Comparison of ENCODE assay signal across 8 cellular contexts in genomic region chr5:157253547-157253946, GRCh38. TPM values are rescaled to one million over a fixed set of nuclear protein-coding genes. Genes with fewer than 3 reads are reported as not detected.
DNase-seq lines count a peak whose midpoint lies in the region; ATAC-seq, FAIRE-seq and TF ChIP-seq lines count a peak whose summit lies in the region.
"Had no signal": no experiment of that assay in that cellular context is flagged by ENCODE, and none has a peak within 500 bp of the region (broad histone marks: within the 10 kb centered on the region; RNA-seq: fewer than 3 reads in every experiment).

No MANE protein-coding gene starts in this region.

- peak overlapping the region; percentile 37 for H3K4me3 ChIP-seq in DOHH2 (ENCODE audit: low read length)
- no peak overlapping the region for H3K4me3 ChIP-seq in mammary epithelial cell (replicated peaks in 1 of 3; ENCODE audit: insufficient read depth in 1 of 3, low read depth in 2 of 3, low read length in 3 of 3)
- no peak overlapping the region for H3K4me3 ChIP-seq in kidney (ENCODE audit: low read length in 2 of 2)

- H3K4me1 ChIP-seq in DOHH2 (ENCODE audit: control insufficient read depth, low read length) = peaks cover 13% of the 10 kb centered on the region
- H3K4me1 ChIP-seq in mammary epithelial cell (ENCODE audit: insufficient read depth, low read length) = no peaks in the 10 kb centered on the region
- H3K4me1 ChIP-seq in kidney (ENCODE audit: control insufficient read depth in 1 of 2, insufficient read depth in 1 of 2, low read depth in 1 of 2, low read length in 2 of 2) = no peaks in the 10 kb centered on the region

- H4K20me1 ChIP-seq in DOHH2 (ENCODE audit: control insufficient read depth, insufficient read depth, low read depth, low read length) (no peaks in the 10 kb centered on the region), mammary epithelial cell (ENCODE audit: insufficient read depth, low read length) (no peaks in the 10 kb centered on the region)

- dilution Hi-C loops in mammary epithelial cell (cut with HindIII; ENCODE audit: low sequenced_read_pairs) = no loop called here

- H3K36me3 ChIP-seq in DOHH2 (ENCODE audit: control insufficient read depth, low read length) = no peaks in the 10 kb centered on the region
- H3K36me3 ChIP-seq in mammary epithelial cell (ENCODE audit: insufficient read depth, low read length) = no peaks in the 10 kb centered on the region
- H3K36me3 ChIP-seq in kidney (ENCODE audit: control insufficient read depth in 1 of 2, insufficient read depth in 2 of 2, low read length in 2 of 2) = no peaks in the 10 kb centered on the region

- WGBS in mammary epithelial cell (ENCODE audit: low coverage, missing lambda C conversion rate) = 0% methylated on average over 2 of the region's 2 CpGs

- H3K9me3 ChIP-seq in DOHH2 (ENCODE audit: control insufficient read depth, insufficient read depth, low read length) (no peaks in the 10 kb centered on the region), mammary epithelial cell (replicated peaks; ENCODE audit: insufficient read depth, low read length) (no peaks in the 10 kb centered on the region), kidney (ENCODE audit: control insufficient read depth in 1 of 2, low read length in 2 of 2) (no peaks in the 10 kb centered on the region)

- H3K4me2 ChIP-seq in DOHH2 (ENCODE audit: low read length) (peak overlapping the region; percentile 58), mammary epithelial cell (ENCODE audit: insufficient read depth, low read depth, low read length) (no peak overlapping the region)

- DNase-seq in GM19238 (ENCODE audit: insufficient read length, low spot score) (peak; percentile 19), NOMO-1 treated with DMSO at 0.1 percent for 48 hours (lab: John Stamatoyannopoulos, UW; ENCODE audit: unreplicated experiment) (peak; percentile 50), mammary epithelial cell (peak; percentile 29), kidney (no peak), superior temporal gyrus (ENCODE audit: extremely low spot score) (peak; percentile 86)

- intact Hi-C loops in mammary epithelial cell (cut with micrococcal nuclease) = loop anchor here (1.0 to 5.0 kb wide), 5 partner anchors 59 to 1636 kb away; partner anchors contain the start of gene LSM11
- intact Hi-C loops in kidney (cut with DNase I) = no loop called here

- peak; percentile 35 for ATAC-seq in HG03135 (IDR thresholded peaks at IDR 0.05; ENCODE audit: unreplicated experiment)

- no peak overlapping the region for H3K9ac ChIP-seq in mammary epithelial cell (ENCODE audit: insufficient read depth, low read length)
- no peak overlapping the region for H3K9ac ChIP-seq in kidney (ENCODE audit: low read length in 2 of 2)

- no peaks in the 10 kb centered on the region for H3F3A ChIP-seq in DOHH2 (ENCODE audit: control insufficient read depth, insufficient read depth)

- H3K27me3 ChIP-seq in DOHH2 (ENCODE audit: control insufficient read depth, low read length) (no peaks in the 10 kb centered on the region), mammary epithelial cell (ENCODE audit: insufficient read depth, low read length) (no peaks in the 10 kb centered on the region)

- no peak overlapping the region for H2AFZ ChIP-seq in mammary epithelial cell (ENCODE audit: low read depth, low read length)

- H3K27ac ChIP-seq in DOHH2 (ENCODE audit: low read depth, low read length) = no peak overlapping the region
- no peak overlapping the region for H3K27ac ChIP-seq in mammary epithelial cell (ENCODE audit: insufficient read depth, low read depth, low read length)
- H3K27ac ChIP-seq in kidney (ENCODE audit: low read depth in 2 of 2, low read length in 2 of 2) = no peak overlapping the region
- H3K27ac ChIP-seq: epithelial cell of prostate had no signal

- H3K9me2 ChIP-seq in DOHH2 (replicated peaks; ENCODE audit: control insufficient read depth, low read length) = no peaks in the 10 kb centered on the region

- CTCF ChIA-PET in mammary epithelial cell (lab: Charles Lee; ENCODE audit: low non-redundant PET) = interaction anchor here (0.6 kb wide), 1 partner anchor 75 kb away, joined by 3 read pairs; no protein-coding TSS in a partner anchor

- no peaks in the 10 kb centered on the region for H3K79me2 ChIP-seq in DOHH2 (ENCODE audit: control insufficient read depth, low read length)
- no peaks in the 10 kb centered on the region for H3K79me2 ChIP-seq in mammary epithelial cell (ENCODE audit: insufficient read depth, low read length)

- FAIRE-seq in kidney (lab: Jason Lieb, UNC) = peak; percentile 11

- peak; percentile 97 for TF ChIP-seq CTCF in DOHH2 (IDR thresholded peaks at IDR 0.05; ENCODE audit: low read depth, low read length, poor library complexity, severe bottlenecking)
- peak; percentile 85 to 94 for TF ChIP-seq CTCF in mammary epithelial cell (conservative IDR thresholded peaks at IDR 0.05 in 1 of 2, IDR thresholded peaks at IDR 0.05 in 1 of 2; ENCODE audit: extremely low read depth in 1 of 2, insufficient read depth in 1 of 2, low read depth in 1 of 2, low read length in 2 of 2)
- TF ChIP-seq CTCF in kidney (IDR thresholded peaks at IDR 0.05; ENCODE audit: borderline replicate concordance, extremely low read depth, insufficient read depth) = peak; percentile 91

- no TSS peak for BruUV-seq in mammary epithelial cell (replicated peaks; lab: Mats Ljungman, UMichigan)

- in situ Hi-C loops in mammary epithelial cell (cut with MboI; ENCODE audit: low sequenced_read_pairs in 2 of 2) = loop anchor here (5.0 to 10.0 kb wide), 3 partner anchors 59 to 221 kb away; no protein-coding TSS in a partner anchor

RNA-seq across cellular contexts. Expression of gene CYFIP2, which starts 12.4 kb away (rescaled TPM):
- total RNA-seq in mammary epithelial cell (10 to 100 TPM in 1 of 2 donors, 1 to 10 TPM in 1; 5.5 to 16.0 TPM), kidney (128 TPM)
- polyA plus RNA-seq in mammary epithelial cell (5.8 TPM), kidney (ENCODE audit: insufficient read depth, low read depth, low replicate concordance) (217 TPM)
- 10.1 TPM for polyA minus RNA-seq in mammary epithelial cell
